ENCODE assay signal across 8 cellular contexts in genomic region chr20:50153153-50153499, GRCh38. TPM values are rescaled to one million over a fixed set of nuclear protein-coding genes. Genes with fewer than 3 reads are reported as not detected.
DNase-seq lines count a peak whose midpoint lies in the region; ATAC-seq and TF ChIP-seq lines count a peak whose summit lies in the region.

No MANE protein-coding gene starts in this region.

- TF ChIP-seq CTCF in RWPE1 (conservative IDR thresholded peaks at IDR 0.05; ENCODE audit: low read depth), result no peak
- no peak for TF ChIP-seq CTCF in fibroblast of pulmonary artery (IDR thresholded peaks at IDR 0.05; ENCODE audit: low read length, missing control alignments)
- peak in 1 of 4 experiments; percentile 7 for TF ChIP-seq CTCF in sigmoid colon (IDR thresholded peaks at IDR 0.05)

- peak overlapping the region; percentile 85 for H3K4me3 Mint-ChIP-seq in activated naive CD4-positive, alpha-beta T cell treated with anti-CD3 and anti-CD28 coated beads, Interleukin-2, amount 50 U/mL, for 24 hours

- no peak for TF ChIP-seq EP300 in sigmoid colon (IDR thresholded peaks at IDR 0.05)

- peaks cover 53% of the 10 kb centered on the region for H3K4me1 Mint-ChIP-seq in activated naive CD4-positive, alpha-beta T cell treated with anti-CD3 and anti-CD28 coated beads, Interleukin-2, amount 50 U/mL, for 24 hours

- 0 to 1% methylated on average over 18 of the region's 18 CpGs for WGBS in sigmoid colon, 2 donors

- ATAC-seq in GM18861 (IDR thresholded peaks at IDR 0.05; ENCODE audit: unreplicated experiment) (no peak), GM21737 (IDR thresholded peaks at IDR 0.05; ENCODE audit: unreplicated experiment) (no peak)

- no peaks in the 10 kb centered on the region for H3K27me3 ChIP-seq in sigmoid colon

- no peak for DNase-seq in activated naive CD4-positive, alpha-beta T cell treated with Interleukin-2 at 50 U/mL for 16 hours
- peak; percentile 63 for DNase-seq in RWPE1 (ENCODE audit: low spot score)
- DNase-seq in fibroblast of pulmonary artery (ENCODE audit: low read depth), result no peak
- DNase-seq in sigmoid colon, result peak; percentile 82
- no peak for DNase-seq in NCI-H524 treated with DMSO at 0.1 percent for 48 hours (lab: John Stamatoyannopoulos, UW)

- H3K4me1 ChIP-seq in sigmoid colon, result peaks cover 0 to 59% (median 48%) of the 10 kb centered on the region in 4 donors

- H3K9me3 Mint-ChIP-seq in activated naive CD4-positive, alpha-beta T cell treated with anti-CD3 and anti-CD28 coated beads, Interleukin-2, amount 50 U/mL, for 24 hours, result no peaks in the 10 kb centered on the region

- intact Hi-C loops in sigmoid colon (cut with DNase I), result no loop called here

- H3K27ac Mint-ChIP-seq in activated naive CD4-positive, alpha-beta T cell treated with anti-CD3 and anti-CD28 coated beads, Interleukin-2, amount 50 U/mL, for 24 hours, result peak overlapping the region; percentile 73

- POLR2A ChIA-PET in RWPE1 (lab: Yijun Ruan, JAX; ENCODE audit: low non-redundant PET), result interaction anchor here (0.6 to 3.5 kb wide), 13 partner anchors 9 to 1377 kb away, joined by 3 to 25 read pairs (median 5); no protein-coding TSS in a partner anchor

- H3K9me3 ChIP-seq in sigmoid colon, result no peaks in the 10 kb centered on the region

- H3K27ac ChIP-seq in RWPE1 (peak overlapping the region; percentile 98), sigmoid colon (peak overlapping the region; percentile 88 to 95 (median 91))

- peak overlapping the region; percentile 93 for H3K4me3 ChIP-seq in fibroblast of pulmonary artery (replicated peaks; ENCODE audit: low read depth, low read length)
- H3K4me3 ChIP-seq in sigmoid colon, result peak overlapping the region; percentile 59 to 90 (median 76)

- H3K36me3 Mint-ChIP-seq in activated naive CD4-positive, alpha-beta T cell treated with anti-CD3 and anti-CD28 coated beads, Interleukin-2, amount 50 U/mL, for 24 hours, result peaks cover 3% of the 10 kb centered on the region

- TF ChIP-seq POLR2A in sigmoid colon (IDR thresholded peaks at IDR 0.05), result no peak

- no peaks in the 10 kb centered on the region for H3K27me3 Mint-ChIP-seq in activated naive CD4-positive, alpha-beta T cell treated with anti-CD3 and anti-CD28 coated beads, Interleukin-2, amount 50 U/mL, for 24 hours

- peaks cover 0 to 8% (median 0%) of the 10 kb centered on the region in 4 donors for H3K36me3 ChIP-seq in sigmoid colon

- CTCF ChIA-PET in RWPE1 (lab: Yijun Ruan, JAX), result interaction anchor here (0.6 to 8.6 kb wide), 17 partner anchors 9 to 1505 kb away, joined by 3 to 126 read pairs (median 6); no protein-coding TSS in a partner anchor

RNA-seq across cellular contexts. Expression of gene PEDS1, which starts 0.4 kb away (rescaled TPM):
- 10 to 100 TPM; 19.1 to 27.4 (median 22.6) TPM for total RNA-seq in sigmoid colon
- polyA plus RNA-seq in sigmoid colon, result 10 to 100 TPM; 13.8 to 24.2 (median 14.3) TPM

RNA-seq across cellular contexts. Expression of gene CEBPB, which starts 37.5 kb away (rescaled TPM):
- total RNA-seq in sigmoid colon, result 100 to 1,000 TPM in 2 of 4 donors, 10 to 100 TPM in 2; 53.2 to 173 (median 93.6) TPM
- polyA plus RNA-seq in sigmoid colon, result 10 to 100 TPM in 2 of 3 donors, 1 to 10 TPM in 1; 6.9 to 17.4 (median 12.2) TPM

RNA-seq across cellular contexts. Expression of gene UBE2V1, which starts 40.2 kb away (rescaled TPM):
- 100 to 1,000 TPM in 1 of 4 donors, 10 to 100 TPM in 3; 55.0 to 117 (median 65.6) TPM for total RNA-seq in sigmoid colon
- polyA plus RNA-seq in sigmoid colon, result 10 to 100 TPM; 80.4 to 94.1 (median 91.3) TPM

Comparison
In these comparisons a context has a peak if more than half of its experiments do, and no peak if none do; other contexts are left out.
1. DNase-seq: peak in RWPE1 (single experiment) and sigmoid colon (single experiment); none in activated naive CD4-positive, alpha-beta T cell treated with Interleukin-2 at 50 U/mL for 16 hours (single experiment), fibroblast of pulmonary artery (single experiment) and NCI-H524 treated with DMSO at 0.1 percent for 48 hours (single experiment).